17 cellular contexts compared by ENCODE assay signal in the genomic region with DNA sequence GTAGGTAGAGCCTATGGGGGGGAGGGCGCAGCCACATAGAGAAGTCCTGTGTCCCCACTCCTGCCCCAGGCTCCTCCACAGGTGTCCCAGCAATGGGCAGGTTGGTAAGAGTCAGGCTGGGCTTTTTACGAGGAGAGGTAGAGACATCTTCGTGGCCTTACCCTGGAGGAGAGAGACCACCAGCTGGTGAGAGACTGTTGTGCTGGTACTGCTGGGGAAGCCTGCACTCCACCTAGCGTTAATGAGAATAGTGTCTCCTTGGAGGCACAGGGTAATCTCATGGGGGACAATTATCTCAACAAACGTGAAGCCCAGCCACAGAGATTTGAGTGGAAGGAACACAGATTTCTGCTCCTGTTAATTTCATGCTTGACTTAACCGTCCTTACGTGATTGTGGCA.
"Had no signal": no experiment of that assay in that cellular context is flagged by ENCODE, and none has a peak within 500 bp of the region (broad histone marks: within the 10 kb centered on the region; RNA-seq: fewer than 3 reads in every experiment).

No MANE protein-coding gene starts in this region.

- H2AFZ ChIP-seq: neural progenitor cell had no signal

- H3K36me3 Mint-ChIP-seq: activated naive CD8-positive, alpha-beta T cell; brain; neural progenitor cell had no signal

- H3K27ac ChIP-seq: coronary artery, esophagus muscularis mucosa, neural progenitor cell, ovary, tibial nerve, vagina had no signal

- H3K4me1 ChIP-seq: neural progenitor cell, vagina had no signal

- H3K4me3 ChIP-seq: coronary artery, esophagus muscularis mucosa, neural progenitor cell, ovary, tibial nerve, vagina had no signal

- H3K9me3 ChIP-seq: esophagus muscularis mucosa, ovary, tibial nerve, vagina had no signal

- H3K36me3 ChIP-seq: esophagus muscularis mucosa, neural progenitor cell, ovary, tibial nerve, vagina had no signal

- FAIRE-seq: islet of Langerhans had no signal

- H3K27ac Mint-ChIP-seq: activated naive CD8-positive, alpha-beta T cell; brain; neural progenitor cell had no signal

- DNase-seq: activated CD4-positive, alpha-beta T cell treated with anti-CD3 and anti-CD28 coated beads, Interleukin-2, amount 50 U/mL, for 4 hours; activated effector memory CD4-positive, alpha-beta T cell treated with anti-CD3 and anti-CD28 coated beads, Interleukin-2, amount 50 U/mL, for 16 hours; activated T-cell treated with anti-CD3 and anti-CD28 coated beads, Interleukin-2, amount 50 U/mL, for 4 hours; central memory CD4-positive, alpha-beta T cell; ovary; stimulated activated CD4-positive, alpha-beta T cell treated with anti-CD3 and anti-CD28 coated beads, Interleukin-2, amount 100 ng/mL, for 48 hours; stimulated activated naive CD4-positive, alpha-beta T cell treated with Interleukin-2 at 50 U/mL for 16 hours; substantia nigra had no signal

- ATAC-seq: activated T-cell treated with anti-CD3 and anti-CD28 coated beads, Interleukin-2, amount 50 U/mL, for 4 hours; left lobe of liver had no signal

- H3K9ac ChIP-seq: neural progenitor cell had no signal

- H3K4me2 ChIP-seq: neural progenitor cell had no signal

- H3K27me3 ChIP-seq: neural progenitor cell, ovary, tibial nerve, vagina had no signal

- H3K4me3 Mint-ChIP-seq: activated naive CD8-positive, alpha-beta T cell; activated T-cell treated with anti-CD3 and anti-CD28 coated beads, Interleukin-2, amount 50 U/mL, for 4 hours; brain; neural progenitor cell had no signal
